23 cellular contexts compared by ENCODE assay signal in the genomic region with DNA sequence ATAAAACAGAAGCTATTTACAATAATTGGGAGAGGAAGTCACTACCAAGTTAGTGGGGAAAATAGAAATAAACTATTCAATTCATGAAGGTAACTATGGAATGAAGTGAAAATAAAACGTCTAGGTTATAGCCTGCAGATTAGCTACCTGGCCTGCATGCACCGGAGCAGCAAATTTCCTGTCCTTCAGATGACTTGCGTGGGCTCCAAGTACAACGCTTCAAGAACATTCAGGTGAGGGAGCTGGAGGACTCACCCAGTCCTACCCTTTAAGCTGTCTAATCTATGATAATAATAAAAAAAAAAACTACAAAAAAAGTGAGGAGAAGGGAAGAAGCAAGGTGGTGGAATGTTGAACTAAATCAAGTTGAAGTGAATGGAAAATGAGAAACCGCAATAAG. TPM values are rescaled to one million over a fixed set of nuclear protein-coding genes. Genes with fewer than 3 reads are reported as not detected.
"Had no signal": no experiment of that assay in that cellular context is flagged by ENCODE, and none has a peak within 500 bp of the region (broad histone marks: within the 10 kb centered on the region; RNA-seq: fewer than 3 reads in every experiment).

No MANE protein-coding gene starts in this region.

- H3K4me1 ChIP-seq: vagina had no signal

- H3K36me3 Mint-ChIP-seq: activated naive CD4-positive, alpha-beta T cell treated with anti-CD3 and anti-CD28 coated beads, Interleukin-2, amount 10 ng/mL, durations not matched to agents 7 days and 5 days; memory B cell; type B pancreatic cell had no signal

- H3K9me3 Mint-ChIP-seq: activated CD4-positive, alpha-beta memory T cell treated with anti-CD3 and anti-CD28 coated beads, Interleukin-2, amount 10 ng/mL, durations not matched to agents 7 days and 5 days; activated CD4-positive, alpha-beta T cell treated with anti-CD3 and anti-CD28 coated beads, Interleukin-2, amount 10 ng/mL, durations not matched to agents 24 days and 14 days; activated naive CD4-positive, alpha-beta T cell treated with anti-CD3 and anti-CD28 coated beads, Interleukin-2, amount 10 ng/mL, durations not matched to agents 7 days and 5 days; memory B cell; nephron; type B pancreatic cell had no signal

- DNase-seq: activated CD4-positive, alpha-beta memory T cell treated with anti-CD3 and anti-CD28 coated beads, Interleukin-2, amount 10 ng/mL, durations not matched to agents 7 days and 5 days; activated CD4-positive, alpha-beta T cell treated with anti-CD3 and anti-CD28 coated beads, Interleukin-2, amount 10 ng/mL, durations not matched to agents 24 days and 14 days; activated effector memory CD4-positive, alpha-beta T cell treated with anti-CD3 and anti-CD28 coated beads, Interleukin-2, amount 50 U/mL, for 16 hours; activated naive CD4-positive, alpha-beta T cell treated with anti-CD3 and anti-CD28 coated beads, Interleukin-2, amount 10 ng/mL, durations not matched to agents 7 days and 5 days; activated T-cell treated with anti-CD3 and anti-CD28 coated beads for 4 hours; amygdala; cortex of kidney; foreskin melanocyte; glutamatergic neuron; hippocampal formation; stimulated activated CD4-positive, alpha-beta T cell treated with anti-CD3 and anti-CD28 coated beads, Interleukin-4, amount 100 ng/mL, for 24 hours; stimulated activated naive CD4-positive, alpha-beta T cell treated with Interleukin-2 at 50 U/mL for 16 hours had no signal

- H3K4me3 ChIP-seq: thoracic aorta, vagina had no signal

- H3K4me1 Mint-ChIP-seq: activated CD4-positive, alpha-beta memory T cell treated with anti-CD3 and anti-CD28 coated beads, Interleukin-2, amount 10 ng/mL, durations not matched to agents 7 days and 5 days; activated CD4-positive, alpha-beta T cell treated with anti-CD3 and anti-CD28 coated beads, Interleukin-2, amount 10 ng/mL, durations not matched to agents 24 days and 14 days; activated naive CD4-positive, alpha-beta T cell treated with anti-CD3 and anti-CD28 coated beads, Interleukin-2, amount 10 ng/mL, durations not matched to agents 7 days and 5 days; memory B cell had no signal

- H3K4me3 Mint-ChIP-seq: activated CD4-positive, alpha-beta memory T cell treated with anti-CD3 and anti-CD28 coated beads, Interleukin-2, amount 10 ng/mL, durations not matched to agents 7 days and 5 days; activated CD4-positive, alpha-beta T cell treated with anti-CD3 and anti-CD28 coated beads, Interleukin-2, amount 10 ng/mL, durations not matched to agents 24 days and 14 days; activated naive CD4-positive, alpha-beta T cell treated with anti-CD3 and anti-CD28 coated beads, Interleukin-2, amount 10 ng/mL, durations not matched to agents 7 days and 5 days; memory B cell had no signal

- ATAC-seq: activated CD4-positive, CD25-positive, alpha-beta regulatory T cell treated with anti-CD3 and anti-CD28 coated beads, Interleukin-2, amount 50 U/mL, for 24 hours had no signal

- H3K27ac ChIP-seq: vagina had no signal

- H3K27ac Mint-ChIP-seq: activated CD4-positive, alpha-beta memory T cell treated with anti-CD3 and anti-CD28 coated beads, Interleukin-2, amount 10 ng/mL, durations not matched to agents 7 days and 5 days; activated CD4-positive, alpha-beta T cell treated with anti-CD3 and anti-CD28 coated beads, Interleukin-2, amount 10 ng/mL, durations not matched to agents 24 days and 14 days; activated naive CD4-positive, alpha-beta T cell treated with anti-CD3 and anti-CD28 coated beads, Interleukin-2, amount 10 ng/mL, durations not matched to agents 7 days and 5 days; memory B cell; type B pancreatic cell had no signal

- H3K27me3 Mint-ChIP-seq: type B pancreatic cell had no signal

- H3K36me3 ChIP-seq: thoracic aorta, vagina had no signal

- H3K27me3 ChIP-seq: vagina had no signal

- H3K9me3 ChIP-seq: thoracic aorta, vagina had no signal

RNA-seq across cellular contexts. Expression of gene C4orf54, which starts 13.2 kb away (rescaled TPM):
- total RNA-seq: activated CD4-positive, alpha-beta memory T cell treated with anti-CD3 and anti-CD28 coated beads, Interleukin-2, amount 10 ng/mL, durations not matched to agents 7 days and 5 days; activated CD4-positive, alpha-beta T cell treated with anti-CD3 and anti-CD28 coated beads, Interleukin-2, amount 10 ng/mL, durations not matched to agents 24 days and 14 days; cerebellum; mononuclear cell; omental fat pad; T-helper 2 cell treated with Interferon-gamma antibody and Interleukin-4, amounts not matched to agents 100 ng/mL and 5 ng/mL, for 36 hours; vagina had no signal
- polyA plus RNA-seq: liver had no signal
